ENCODE assay signal across 10 cellular contexts in genomic region chr11:2943711-2944118, GRCh38. TPM values are rescaled to one million over a fixed set of nuclear protein-coding genes. Genes with fewer than 3 reads are reported as not detected.
DNase-seq lines count a peak whose midpoint lies in the region; ATAC-seq and TF ChIP-seq lines count a peak whose summit lies in the region.
"Had no signal": no experiment of that assay in that cellular context is flagged by ENCODE, and none has a peak within 500 bp of the region (broad histone marks: within the 10 kb centered on the region; RNA-seq: fewer than 3 reads in every experiment).

No MANE protein-coding gene starts in this region.

- intact Hi-C loops in CD8-positive, alpha-beta T cell (cut with DNase I, micrococcal nuclease), result no loop called here

- no peak overlapping the region for H2AFZ ChIP-seq in hepatocyte

- H3K4me1 Mint-ChIP-seq in CD8-positive, alpha-beta T cell (ENCODE audit: low read depth), result peaks cover 44% of the 10 kb centered on the region
- peaks cover 47% of the 10 kb centered on the region for H3K4me1 Mint-ChIP-seq in activated naive CD8-positive, alpha-beta T cell (ENCODE audit: low read depth)

- DNase-seq in CD8-positive, alpha-beta T cell, result no peak
- DNase-seq in GM13976 (ENCODE audit: low spot score) (peak; percentile 36), lung (ENCODE audit: low spot score) (no peak), D341Med (ENCODE audit: low spot score) (no peak), hepatocyte (ENCODE audit: low spot score) (no peak)
- DNase-seq: occipital lobe had no signal

- H3K4me1 ChIP-seq in CD8-positive, alpha-beta T cell (ENCODE audit: insufficient read depth, low read length), result peaks cover 42% of the 10 kb centered on the region
- H3K4me1 ChIP-seq in lung (ENCODE audit: control insufficient read depth in 2 of 2, insufficient read depth in 2 of 2, low read length in 2 of 2) (peaks cover 0 to 7% of the 10 kb centered on the region in 2 donors), hepatocyte (ENCODE audit: insufficient read depth) (no peaks in the 10 kb centered on the region)

- peak overlapping the region; percentile 18 for H3K4me3 Mint-ChIP-seq in CD8-positive, alpha-beta T cell
- H3K4me3 Mint-ChIP-seq in activated naive CD8-positive, alpha-beta T cell, result no peak overlapping the region

- no peak overlapping the region for H3K4me3 ChIP-seq in CD8-positive, alpha-beta T cell (ENCODE audit: low read depth, low read length)
- no peak overlapping the region for H3K4me3 ChIP-seq in lung
- no peak overlapping the region for H3K4me3 ChIP-seq in hepatocyte
- H3K4me3 ChIP-seq: thoracic aorta had no signal

- in situ Hi-C loops in GM13976 (cut with MboI; ENCODE audit: low sequenced_read_pairs, unreplicated experiment), result no loop called here

- H3K36me3 ChIP-seq in CD8-positive, alpha-beta T cell (ENCODE audit: insufficient read depth, low read length), result peaks cover 13% of the 10 kb centered on the region
- H3K36me3 ChIP-seq in lung (ENCODE audit: control insufficient read depth in 2 of 2, insufficient read depth in 2 of 2, low read length in 2 of 2) (peaks cover 0 to 21% of the 10 kb centered on the region in 2 donors), hepatocyte (replicated peaks; ENCODE audit: insufficient read depth, low read depth) (no peaks in the 10 kb centered on the region)

- CTCF ChIA-PET in CD8-positive, alpha-beta T cell (lab: Charles Lee), result interaction anchor here (0.5 to 2.0 kb wide), 7 partner anchors 9 to 147 kb away, joined by 3 to 8 read pairs (median 4); no protein-coding TSS in a partner anchor

- ATAC-seq in CD8-positive, alpha-beta T cell, result peak; percentile 37
- ATAC-seq in lung (ENCODE audit: insufficient read depth, low FRiP score) (peak; percentile 29), HG03175 (IDR thresholded peaks at IDR 0.05; ENCODE audit: unreplicated experiment) (no peak), HG03571 (IDR thresholded peaks at IDR 0.05; ENCODE audit: unreplicated experiment) (no peak)

- POLR2A ChIA-PET in CD8-positive, alpha-beta T cell (lab: Charles Lee), result interaction anchor here (0.8 to 1.3 kb wide), 4 partner anchors 14 to 72 kb away, joined by 3 to 5 read pairs (median 3); partner anchors contain the start of gene PHLDA2

- H4K20me1 ChIP-seq in hepatocyte (ENCODE audit: insufficient read depth, poor library complexity, severe bottlenecking), result peaks cover 6% of the 10 kb centered on the region

- peaks cover 41% of the 10 kb centered on the region for H3K36me3 Mint-ChIP-seq in CD8-positive, alpha-beta T cell
- H3K36me3 Mint-ChIP-seq in activated naive CD8-positive, alpha-beta T cell, result peaks cover 3% of the 10 kb centered on the region

- no peaks in the 10 kb centered on the region for H3K79me2 ChIP-seq in hepatocyte

- no peak overlapping the region for H3K4me2 ChIP-seq in hepatocyte

- H3K9me2 ChIP-seq in hepatocyte (replicated peaks; ENCODE audit: insufficient read depth), result no peaks in the 10 kb centered on the region

- H3K27me3 Mint-ChIP-seq in CD8-positive, alpha-beta T cell (ENCODE audit: low read depth), result no peaks in the 10 kb centered on the region
- no peaks in the 10 kb centered on the region for H3K27me3 Mint-ChIP-seq in activated naive CD8-positive, alpha-beta T cell

- TF ChIP-seq CTCF in CD8-positive, alpha-beta T cell (IDR thresholded peaks at IDR 0.05), result no peak
- TF ChIP-seq CTCF in GM13976 (IDR thresholded peaks at IDR 0.05; ENCODE audit: borderline replicate concordance, control extremely low read depth, extremely low read depth, insufficient read depth, missing control alignments) (no peak), lung (IDR thresholded peaks at IDR 0.05; ENCODE audit: control extremely low read depth, extremely low read depth) (no peak), hepatocyte (IDR thresholded peaks at IDR 0.05; ENCODE audit: poor library complexity) (no peak)

- H3K27me3 ChIP-seq in CD8-positive, alpha-beta T cell (ENCODE audit: insufficient read depth, low read length), result no peaks in the 10 kb centered on the region
- H3K27me3 ChIP-seq in lung (ENCODE audit: control insufficient read depth, insufficient read depth), result no peaks in the 10 kb centered on the region
- no peaks in the 10 kb centered on the region for H3K27me3 ChIP-seq in hepatocyte

- H3K9me3 ChIP-seq in CD8-positive, alpha-beta T cell (ENCODE audit: low read length), result no peaks in the 10 kb centered on the region
- H3K9me3 ChIP-seq in lung (ENCODE audit: control insufficient read depth in 2 of 2, insufficient read depth in 1 of 2, low read length in 1 of 2) (no peaks in the 10 kb centered on the region), hepatocyte (ENCODE audit: low read depth) (no peaks in the 10 kb centered on the region)

- no peak overlapping the region for H3K27ac ChIP-seq in CD8-positive, alpha-beta T cell (ENCODE audit: low read depth, low read length)
- H3K27ac ChIP-seq in lung (ENCODE audit: low read depth in 1 of 2, low read length in 1 of 2) (no peak overlapping the region), hepatocyte (no peak overlapping the region)

- H3K9me3 Mint-ChIP-seq in CD8-positive, alpha-beta T cell, result peaks cover under 1% of the 10 kb centered on the region
- peaks cover 1% of the 10 kb centered on the region for H3K9me3 Mint-ChIP-seq in activated naive CD8-positive, alpha-beta T cell (ENCODE audit: low read depth)

- H3K27ac Mint-ChIP-seq in CD8-positive, alpha-beta T cell, result peak overlapping the region; percentile 13
- peak overlapping the region; percentile 54 for H3K27ac Mint-ChIP-seq in activated naive CD8-positive, alpha-beta T cell

- WGBS in lung, 2 donors, result 57 to 60% methylated on average over 12 of the region's 12 CpGs
- 86% methylated on average over 12 of the region's 12 CpGs for WGBS in hepatocyte (ENCODE audit: low lambda C conversion rate, missing lambda C conversion rate)

RNA-seq across cellular contexts. Expression of gene PHLDA2, which starts 14.5 kb away (rescaled TPM):
- 1 to 10 TPM in 1 of 2 experiments, under 1 TPM in 1; 0.61 to 1.6 TPM for total RNA-seq in CD8-positive, alpha-beta T cell
- 10 to 100 TPM in 1 of 2 donors, under 1 TPM in 1; 0.60 to 22.0 TPM for total RNA-seq in lung
- polyA plus RNA-seq in lung, result 10 to 100 TPM; 24.1 to 49.2 TPM
- total RNA-seq in hepatocyte, result 7.1 and 8.5 TPM in 2 replicates
- 62.4 and 67.4 TPM in 2 replicates for polyA plus RNA-seq in hepatocyte
- total RNA-seq: occipital lobe had no signal

RNA-seq across cellular contexts. Expression of gene NAP1L4, which starts 48.4 kb away (rescaled TPM):
- 100 to 1,000 TPM; 276 to 290 TPM for total RNA-seq in CD8-positive, alpha-beta T cell
- total RNA-seq in lung, result 100 to 1,000 TPM in 1 of 2 donors, 10 to 100 TPM in 1; 81.6 to 191 TPM
- polyA plus RNA-seq in lung, result 10 to 100 TPM; 56.3 to 73.0 TPM
- 75.7 and 79.0 TPM in 2 replicates for total RNA-seq in hepatocyte
- polyA plus RNA-seq in hepatocyte, result 101 and 118 TPM in 2 replicates

RNA-seq across cellular contexts. Expression of gene CDKN1C, which starts 58.1 kb away (rescaled TPM):
- 1 to 10 TPM; 2.5 to 3.6 TPM for total RNA-seq in CD8-positive, alpha-beta T cell
- total RNA-seq in lung (100 to 1,000 TPM in 1 of 2 donors, 10 to 100 TPM in 1; 29.7 to 123 TPM), hepatocyte (411 and 470 TPM in 2 replicates)
- polyA plus RNA-seq in lung (10 to 100 TPM in 1 of 2 donors, 1 to 10 TPM in 1; 9.9 to 24.0 TPM), hepatocyte (526 and 563 TPM in 2 replicates)

Comparison
In these comparisons a context has a peak if more than half of its experiments do, and no peak if none do; other contexts are left out.
1. ATAC-seq: peak in CD8-positive, alpha-beta T cell (single experiment) and lung (single experiment); none in HG03175 (single experiment) and HG03571 (single experiment).
2. RNA of gene CDKN1C, which starts 58.1 kb away (total RNA-seq): 411 to 470 TPM in hepatocyte and 29.7 to 123 TPM in lung; 2.5 to 3.6 TPM in CD8-positive, alpha-beta T cell; every median in the first group is over 4 times any median in the second.